21 cellular contexts compared by ENCODE assay signal in genomic region chr12:39240144-39240486, GRCh38.
DNase-seq lines count a peak whose midpoint lies in the region; ATAC-seq, FAIRE-seq and TF ChIP-seq lines count a peak whose summit lies in the region.
"Had no signal": no experiment of that assay in that cellular context is flagged by ENCODE, and none has a peak within 500 bp of the region (broad histone marks: within the 10 kb centered on the region; RNA-seq: fewer than 3 reads in every experiment).

No MANE protein-coding gene starts in this region.

- BruUV-seq in HepG2 (replicated peaks; lab: Mats Ljungman, UMichigan) = no TSS peak

- peaks cover 6% of the 10 kb centered on the region; the same call in 1 of the 2 replicates for H3K4me1 ChIP-seq in HepG2 (ENCODE audit: insufficient read depth, low read length)
- no peaks in the 10 kb centered on the region for H3K4me1 ChIP-seq in right lobe of liver
- H3K4me1 ChIP-seq in mesodermal cell (ENCODE audit: control insufficient read depth, insufficient read depth, low read length, poor library complexity, severe bottlenecking) = peaks cover 24% of the 10 kb centered on the region
- H3K4me1 ChIP-seq in transverse colon = peaks cover 0 to 40% (median 12%) of the 10 kb centered on the region in 4 donors
- H3K4me1 ChIP-seq in effector memory CD4-positive, alpha-beta T cell (ENCODE audit: control insufficient read depth, insufficient read depth, low read length, poor library complexity, severe bottlenecking) = no peaks in the 10 kb centered on the region
- H3K4me1 ChIP-seq: BLaER1 treated with 17β-estradiol and CSF1 and Interleukin-3, amounts not matched to agents 10 nM and 100 nM had no signal

- no peaks in the 10 kb centered on the region for H4K20me1 ChIP-seq in HepG2 (ENCODE audit: insufficient read depth, low read length)
- H4K20me1 ChIP-seq: BLaER1 treated with 17β-estradiol and CSF1 and Interleukin-3, amounts not matched to agents 10 nM and 100 nM had no signal

- in situ Hi-C loops in HepG2 (cut with HindIII; ENCODE audit: extremely low pct_ligation_motif_present, low pct_unique_long_range_greater_than_20kb) = no loop called here
- in situ Hi-C loops in transverse colon (cut with MboI; ENCODE audit: low pct_ligation_motif_present in 1 of 4, low pct_unique_long_range_greater_than_20kb in 1 of 4, low sequenced_read_pairs in 3 of 4) = no loop called here

- H3K9me3 ChIP-seq in HepG2 (ENCODE audit: low read length) = no peaks in the 10 kb centered on the region
- no peaks in the 10 kb centered on the region for H3K9me3 ChIP-seq in right lobe of liver
- no peaks in the 10 kb centered on the region for H3K9me3 ChIP-seq in mesodermal cell (ENCODE audit: control insufficient read depth, low read length)
- no peaks in the 10 kb centered on the region for H3K9me3 ChIP-seq in transverse colon
- no peaks in the 10 kb centered on the region for H3K9me3 ChIP-seq in effector memory CD4-positive, alpha-beta T cell (ENCODE audit: control insufficient read depth, low read length)
- H3K9me3 ChIP-seq: BLaER1 treated with 17β-estradiol and CSF1 and Interleukin-3, amounts not matched to agents 10 nM and 100 nM had no signal

- H3K9ac ChIP-seq in HepG2 (ENCODE audit: insufficient read depth, low read depth, low read length) = no peak overlapping the region
- H3K9ac ChIP-seq: BLaER1 treated with 17β-estradiol and CSF1 and Interleukin-3, amounts not matched to agents 10 nM and 100 nM had no signal

- no peak overlapping the region for H3K4me2 ChIP-seq in HepG2 (ENCODE audit: low read depth, low read length)
- H3K4me2 ChIP-seq: BLaER1 treated with 17β-estradiol and CSF1 and Interleukin-3, amounts not matched to agents 10 nM and 100 nM had no signal

- WGBS in HepG2 (ENCODE audit: low lambda C conversion rate) = 30% methylated on average over 2 of the region's 2 CpGs
- WGBS in right lobe of liver (ENCODE audit: insufficient coverage, low coverage, low lambda C conversion rate, missing lambda C conversion rate) = 58% methylated on average over 2 of the region's 2 CpGs
- no CpG with 5 or more reads among the region's 2 CpGs for WGBS in mesodermal cell (ENCODE audit: insufficient coverage in 2 of 2), 2 experiments
- WGBS in transverse colon (ENCODE audit: low coverage in 1 of 2), 2 donors = 38 to 50% methylated on average over 2 of the region's 2 CpGs

- no peak for DNase-seq in HepG2 (ENCODE audit: low spot score)
- DNase-seq in right lobe of liver = no peak
- no peak for DNase-seq in coronary artery (ENCODE audit: low spot score)
- DNase-seq in transverse colon = no peak
- DNase-seq in NOMO-1 treated with DMSO at 0.1 percent for 48 hours (lab: John Stamatoyannopoulos, UW; ENCODE audit: unreplicated experiment) = no peak
- no peak for DNase-seq in effector memory CD4-positive, alpha-beta T cell
- no peak for DNase-seq in germinal center (ENCODE audit: low spot score)
- DNase-seq: 8988T, Calu3, DMS153, H9, HFFc6, NCI-H1105, NCI-H146, NCI-H2029, NCI-H526, Right ventricle myocardium superior had no signal

- no peak for FAIRE-seq in HepG2 (lab: Jason Lieb, UNC)
- FAIRE-seq: GM12891 had no signal

- H3K27me3 ChIP-seq in HepG2 (ENCODE audit: control insufficient read depth in 1 of 2, insufficient read depth in 2 of 2, low read length in 2 of 2) (no peaks in the 10 kb centered on the region), right lobe of liver (no peaks in the 10 kb centered on the region), transverse colon (no peaks in the 10 kb centered on the region)
- H3K27me3 ChIP-seq in effector memory CD4-positive, alpha-beta T cell (replicated peaks; ENCODE audit: control insufficient read depth, insufficient read depth, low read length, poor library complexity, severe bottlenecking) = no peaks in the 10 kb centered on the region
- H3K27me3 ChIP-seq: BLaER1 treated with 17β-estradiol and CSF1 and Interleukin-3, amounts not matched to agents 10 nM and 100 nM had no signal

- H3K4me3 ChIP-seq in HepG2 (replicated peaks in 1 of 3; ENCODE audit: insufficient read depth in 1 of 3, low read depth in 2 of 3, low read length in 3 of 3) = no peak overlapping the region
- no peak overlapping the region for H3K4me3 ChIP-seq in right lobe of liver
- H3K4me3 ChIP-seq in coronary artery = peak overlapping the region; percentile 5
- no peak overlapping the region for H3K4me3 ChIP-seq in mesodermal cell (ENCODE audit: extremely low read depth, insufficient read depth, low read length, poor library complexity, severe bottlenecking)
- no peak overlapping the region for H3K4me3 ChIP-seq in transverse colon
- H3K4me3 ChIP-seq in effector memory CD4-positive, alpha-beta T cell (ENCODE audit: insufficient read depth, low read depth, low read length, poor library complexity, severe bottlenecking) = no peak overlapping the region
- H3K4me3 ChIP-seq: BLaER1 treated with 17β-estradiol and CSF1 and Interleukin-3, amounts not matched to agents 10 nM and 100 nM; SK-N-MC had no signal

- no peak for TF ChIP-seq EP300 in HepG2 (IDR thresholded peaks at IDR 0.05; ENCODE audit: low read depth in 2 of 2, low read length in 2 of 2)
- TF ChIP-seq EP300 in HepG2 (CRISPR knock-in tag; IDR thresholded peaks at IDR 0.05; ENCODE audit: borderline replicate concordance) = no peak
- no peak for TF ChIP-seq EP300 in transverse colon (IDR thresholded peaks at IDR 0.05; ENCODE audit: low read depth)

- no peak for TF ChIP-seq RAD21 in HepG2 (CRISPR knock-in tag; IDR thresholded peaks at IDR 0.05)

- ATAC-seq in HepG2 (no peak), right lobe of liver (no peak)

- CTCF ChIA-PET in HepG2 (lab: Yijun Ruan, JAX; ENCODE audit: low intra/inter-chr PET ratio, low total read pairs) = no interaction called here

- H3K36me3 ChIP-seq in HepG2 (replicated peaks in 1 of 2; ENCODE audit: control insufficient read depth in 1 of 2, insufficient read depth in 2 of 2, low read length in 2 of 2) (no peaks in the 10 kb centered on the region), right lobe of liver (no peaks in the 10 kb centered on the region), mesodermal cell (ENCODE audit: control insufficient read depth, insufficient read depth, low read length) (no peaks in the 10 kb centered on the region), transverse colon (no peaks in the 10 kb centered on the region)
- H3K36me3 ChIP-seq in effector memory CD4-positive, alpha-beta T cell (ENCODE audit: control insufficient read depth, insufficient read depth, low read length) = no peaks in the 10 kb centered on the region
- H3K36me3 ChIP-seq: BLaER1 treated with 17β-estradiol and CSF1 and Interleukin-3, amounts not matched to agents 10 nM and 100 nM had no signal

- intact Hi-C loops in HepG2 (cut with micrococcal nuclease; ENCODE audit: unreplicated experiment) = no loop called here
- intact Hi-C loops in right lobe of liver (cut with DNase I) = no loop called here
- intact Hi-C loops in transverse colon (cut with DNase I; ENCODE audit: low total_unique reads) = no loop called here

- TF ChIP-seq POLR2A in HepG2 (IDR thresholded peaks at IDR 0.05; ENCODE audit: insufficient read depth in 1 of 2, low read depth in 2 of 2, low read length in 2 of 2) (no peak), right lobe of liver (IDR thresholded peaks at IDR 0.05) (no peak), transverse colon (IDR thresholded peaks at IDR 0.05) (no peak)

- H3K27ac ChIP-seq in HepG2 (ENCODE audit: extremely low read length, insufficient read depth, low read length) (no peak overlapping the region), right lobe of liver (no peak overlapping the region), coronary artery (no peak overlapping the region), mesodermal cell (ENCODE audit: low read depth, low read length, severe bottlenecking) (peak overlapping the region; percentile 71), transverse colon (peak overlapping the region; percentile 39 to 75 (median 56))
- H3K27ac ChIP-seq in effector memory CD4-positive, alpha-beta T cell (ENCODE audit: insufficient read depth, low read length, poor library complexity, severe bottlenecking) = no peak overlapping the region
- H3K27ac ChIP-seq: BLaER1 treated with 17β-estradiol and CSF1 and Interleukin-3, amounts not matched to agents 10 nM and 100 nM; SK-N-MC had no signal

- H3K79me2 ChIP-seq in HepG2 (ENCODE audit: insufficient read depth, low read length) = no peaks in the 10 kb centered on the region

- H2AFZ ChIP-seq in HepG2 (ENCODE audit: low read length) = no peak overlapping the region

- no peak for TF ChIP-seq CTCF in HepG2 (CRISPR knock-in tag; IDR thresholded peaks at IDR 0.05)
- TF ChIP-seq CTCF in right lobe of liver (IDR thresholded peaks at IDR 0.05) = no peak
- no peak for TF ChIP-seq CTCF in coronary artery (IDR thresholded peaks at IDR 0.05)
- TF ChIP-seq CTCF in transverse colon (IDR thresholded peaks at IDR 0.05) = no peak

- POLR2A ChIA-PET in HepG2 (lab: Yijun Ruan, JAX) = no interaction called here

TF ChIP-seq in HepG2, 621 proteins besides CTCF, POLR2A, EP300 and RAD21 (continues in another document):
- TF ChIP-seq MNT (IDR thresholded peaks at IDR 0.05) = 0 out of 2 replicates have a peak, but pooled peaks have one; percentile 43

Comparison
In these comparisons a context has a peak if more than half of its experiments do, and no peak if none do; other contexts are left out.
1. H3K27ac ChIP-seq: peak in mesodermal cell (single experiment) and transverse colon (4 of 4); none in HepG2 (single experiment), right lobe of liver (0 of 3), coronary artery (0 of 2) and effector memory CD4-positive, alpha-beta T cell (single experiment).